ENCODE assay signal across 3 cellular contexts in genomic region chr17:28324272-28324745, GRCh38.
TF ChIP-seq lines count a peak whose summit lies in the region.

No MANE protein-coding gene starts in this region.

TF ChIP-seq in A549, 52 proteins besides CTCF, POLR2A, EP300 and RAD21:
- TF ChIP-seq BCL3 (IDR thresholded peaks at IDR 0.05) (no peak), CEBPB (IDR thresholded peaks at IDR 0.05) (peak; percentile 91)
TF ChIP-seq in A549: peak in this region for 1.

TF ChIP-seq in IMR-90, 13 proteins besides CTCF, POLR2A, EP300 and RAD21:
- TF ChIP-seq RCOR1 (IDR thresholded peaks at IDR 0.05; ENCODE audit: insufficient replicate concordance, low read length) (no peak), BHLHE40 (IDR thresholded peaks at IDR 0.05; ENCODE audit: low read depth, low read length) (no peak), CEBPB (IDR thresholded peaks at IDR 0.05; ENCODE audit: low read depth, low read length) (0 out of 2 replicates have a peak, but pooled peaks have one; percentile 38)

TF ChIP-seq in neural cell, 6 proteins besides CTCF, POLR2A, EP300 and RAD21:
- no peak for TF ChIP-seq REST (IDR thresholded peaks at IDR 0.05; ENCODE audit: borderline replicate concordance)
- TF ChIP-seq SMC3 (conservative IDR thresholded peaks at IDR 0.05; ENCODE audit: poor library complexity) = no peak
- TF ChIP-seq TAF1 (IDR thresholded peaks at IDR 0.05; ENCODE audit: low read depth) = no peak
- TF ChIP-seq MXI1 (conservative IDR thresholded peaks at IDR 0.05; ENCODE audit: poor library complexity, severe bottlenecking) = no peak
- TF ChIP-seq EZH2 (IDR thresholded peaks at IDR 0.05; ENCODE audit: borderline replicate concordance, insufficient read depth, low read length, poor library complexity, severe bottlenecking) = no peak
- TF ChIP-seq POLR2AphosphoS5 (IDR thresholded peaks at IDR 0.05) = no peak
